8 cellular contexts compared by ENCODE assay signal in the genomic region with DNA sequence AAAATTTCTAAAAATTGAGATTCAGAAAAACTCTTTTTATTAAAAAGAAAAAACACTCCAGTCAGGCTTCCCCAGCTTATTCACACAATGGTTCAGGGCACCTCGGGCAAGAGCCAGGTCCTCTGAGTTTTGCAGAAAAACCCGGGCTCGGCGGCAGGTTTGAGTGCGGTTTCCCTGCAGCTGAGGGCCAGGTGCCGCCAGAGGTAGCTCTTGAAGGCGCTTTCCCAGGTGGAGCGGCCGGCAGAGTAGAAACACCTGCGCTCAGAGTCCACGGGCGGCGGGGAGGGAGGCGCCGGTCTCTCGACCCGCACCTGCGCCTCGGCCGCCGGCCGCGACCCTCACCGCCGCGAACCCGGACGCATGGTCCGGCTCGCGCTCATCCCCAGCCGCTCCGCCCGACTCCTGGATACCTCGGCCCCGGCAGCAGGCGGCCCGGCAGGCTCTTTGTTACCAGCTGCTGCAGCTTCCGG. TPM values are rescaled to one million over a fixed set of nuclear protein-coding genes. Genes with fewer than 3 reads are reported as not detected.
A peak's percentile ranks its signal among the peaks of the same experiment; 100 is the strongest.
DNase-seq lines count a peak whose midpoint lies in the region; ATAC-seq and TF ChIP-seq lines count a peak whose summit lies in the region.

No MANE protein-coding gene starts in this region.

- H3K9me3 ChIP-seq in HUES48 (ENCODE audit: control insufficient read depth, insufficient read depth, low read length) = no peaks in the 10 kb centered on the region

- H3K9me3 Mint-ChIP-seq in activated naive CD8-positive, alpha-beta T cell treated with anti-CD3 and anti-CD28 coated beads for 36 hours = no peaks in the 10 kb centered on the region

- POLR2A ChIA-PET in BJ (lab: Charles Lee) = interaction anchor here (0.6 kb wide), 2 partner anchors 14 to 1214 kb away, joined by 3 to 4 read pairs; no protein-coding TSS in a partner anchor

- peak overlapping the region; percentile 94 for H3K4me3 Mint-ChIP-seq in activated naive CD8-positive, alpha-beta T cell treated with anti-CD3 and anti-CD28 coated beads for 36 hours

- CTCF ChIA-PET in BJ (lab: Yijun Ruan, JAX) = interaction anchor here (2.4 kb wide), 1 partner anchor 11 kb away, joined by 12 read pairs; no protein-coding TSS in a partner anchor

- H3K4me3 ChIP-seq in BJ (ENCODE audit: low read depth, low read length) (peak overlapping the region; percentile 92), HUES48 (ENCODE audit: low read depth, low read length) (peak overlapping the region; percentile 85)

- TF ChIP-seq CTCF in BJ (IDR thresholded peaks at IDR 0.05; ENCODE audit: insufficient read depth, low read depth, low read length) = no peak

- no peaks in the 10 kb centered on the region for H3K27me3 Mint-ChIP-seq in activated naive CD8-positive, alpha-beta T cell treated with anti-CD3 and anti-CD28 coated beads for 36 hours

- peaks cover 23% of the 10 kb centered on the region for H3K4me1 ChIP-seq in HUES48 (ENCODE audit: control insufficient read depth, insufficient read depth, low read length)

- peak; percentile 31 for ATAC-seq in GM19023 (IDR thresholded peaks at IDR 0.05; ENCODE audit: unreplicated experiment)

- H3K36me3 Mint-ChIP-seq in activated naive CD8-positive, alpha-beta T cell treated with anti-CD3 and anti-CD28 coated beads for 36 hours = peaks cover 33% of the 10 kb centered on the region

- H3K4me1 Mint-ChIP-seq in activated naive CD8-positive, alpha-beta T cell treated with anti-CD3 and anti-CD28 coated beads for 36 hours = peaks cover 29% of the 10 kb centered on the region

- peak overlapping the region; percentile 95 for H3K27ac Mint-ChIP-seq in activated naive CD8-positive, alpha-beta T cell treated with anti-CD3 and anti-CD28 coated beads for 36 hours

- DNase-seq in BJ (ENCODE audit: low read depth) = no peak
- no peak for DNase-seq in activated naive CD8-positive, alpha-beta T cell treated with anti-CD3 and anti-CD28 coated beads for 36 hours
- DNase-seq in substantia nigra (lab: John Stamatoyannopoulos, UW) = peak in 6 of 49 donors; percentile 52 to 69 (median 60)
- DNase-seq in midbrain (lab: John Stamatoyannopoulos, UW) = no peak
- DNase-seq in dermis blood vessel endothelial cell = no peak

- H3K27ac ChIP-seq in HUES48 (ENCODE audit: low read depth, low read length) = peak overlapping the region; percentile 96
- H3K27ac ChIP-seq in layer of hippocampus (ENCODE audit: low read depth, low read length) = peak overlapping the region; percentile 77
- peak overlapping the region; percentile 90 for H3K27ac ChIP-seq in substantia nigra (ENCODE audit: low read depth, low read length, poor library complexity, severe bottlenecking)

- no peaks in the 10 kb centered on the region for H3K27me3 ChIP-seq in BJ (ENCODE audit: control insufficient read depth, insufficient read depth, low read length)
- H3K27me3 ChIP-seq in HUES48 (ENCODE audit: control insufficient read depth, insufficient read depth, low read length) = no peaks in the 10 kb centered on the region
- H3K27me3 ChIP-seq in layer of hippocampus (ENCODE audit: control insufficient read depth, insufficient read depth, low read length) = no peaks in the 10 kb centered on the region

- H3K36me3 ChIP-seq in BJ (ENCODE audit: control insufficient read depth, insufficient read depth, low read length) = no peaks in the 10 kb centered on the region
- H3K36me3 ChIP-seq in HUES48 (ENCODE audit: control insufficient read depth, insufficient read depth, low read length) = peaks cover 14% of the 10 kb centered on the region

- peak overlapping the region; percentile 83 for H3K9ac ChIP-seq in HUES48 (ENCODE audit: low read depth, low read length)

RNA-seq across cellular contexts. Expression of gene PROSER1, which starts 0.4 kb away (rescaled TPM):
- polyA plus RNA-seq in BJ (2011; rRNA removed) = 10.7 and 13.0 TPM in 2 replicates
- 7.1 and 8.2 TPM in 2 replicates for polyA minus RNA-seq in BJ (2011; rRNA and poly(A)+ RNA removed)
- total RNA-seq in activated naive CD8-positive, alpha-beta T cell treated with anti-CD3 and anti-CD28 coated beads for 36 hours = 100 to 1,000 TPM; 106 to 111 TPM
- 17.9 TPM in 2 replicates for total RNA-seq in dermis blood vessel endothelial cell

RNA-seq across cellular contexts. Expression of gene NHLRC3, which starts 0.8 kb away (rescaled TPM):
- polyA plus RNA-seq in BJ (2011; rRNA removed) = 6.8 and 12.6 TPM in 2 replicates
- 5.5 and 5.6 TPM in 2 replicates for polyA minus RNA-seq in BJ (2011; rRNA and poly(A)+ RNA removed)
- total RNA-seq in activated naive CD8-positive, alpha-beta T cell treated with anti-CD3 and anti-CD28 coated beads for 36 hours = 10 to 100 TPM; 12.9 to 16.4 TPM
- total RNA-seq in dermis blood vessel endothelial cell = 9.8 and 13.4 TPM in 2 replicates

RNA-seq across cellular contexts. Expression of gene STOML3, which starts 46.8 kb away (rescaled TPM):
- not detected in 2 replicates for polyA plus RNA-seq in BJ (2011; rRNA removed)
- polyA minus RNA-seq in BJ (2011; rRNA and poly(A)+ RNA removed) = not detected in 2 replicates
- not detected for total RNA-seq in activated naive CD8-positive, alpha-beta T cell treated with anti-CD3 and anti-CD28 coated beads for 36 hours
- total RNA-seq in dermis blood vessel endothelial cell = not detected in 2 replicates
